Comparison of ENCODE assay signal across 11 cellular contexts in genomic region chr6:105458552-105458951, GRCh38. TPM values are rescaled to one million over a fixed set of nuclear protein-coding genes. Genes with fewer than 3 reads are reported as not detected.
DNase-seq lines count a peak whose midpoint lies in the region; ATAC-seq, FAIRE-seq and TF ChIP-seq lines count a peak whose summit lies in the region.
"Had no signal": no experiment of that assay in that cellular context is flagged by ENCODE, and none has a peak within 500 bp of the region (broad histone marks: within the 10 kb centered on the region; RNA-seq: fewer than 3 reads in every experiment).

No MANE protein-coding gene starts in this region.

- CTCF ChIA-PET in GM10248 (lab: Yijun Ruan, JAX), result interaction anchor here (0.9 to 1.3 kb wide), 6 partner anchors 8 to 765 kb away, joined by 3 to 4 read pairs (median 4); no protein-coding TSS in a partner anchor

- TF ChIP-seq CTCF in choroid plexus epithelial cell (conservative IDR thresholded peaks at IDR 0.05; ENCODE audit: low read depth, low read length) (no peak), GM10248 (IDR thresholded peaks at IDR 0.05; ENCODE audit: control extremely low read depth, extremely low read depth, low read depth, missing control alignments) (no peak)

- ATAC-seq in GM19463 (IDR thresholded peaks at IDR 0.05; ENCODE audit: unreplicated experiment), result peak; percentile 36
- ATAC-seq in HG03354 (IDR thresholded peaks at IDR 0.05; ENCODE audit: poor library complexity, severe bottlenecking, unreplicated experiment), result peak; percentile 44

- FAIRE-seq in GM12891 (lab: Jason Lieb, UNC), result peak; percentile 57

- POLR2A ChIA-PET in GM10248 (lab: Yijun Ruan, JAX), result interaction anchor here (0.7 kb wide), 1 partner anchor 35 kb away, joined by 3 read pairs; no protein-coding TSS in a partner anchor

- TF ChIP-seq POLR2A in GM12891 (IDR thresholded peaks at IDR 0.05; ENCODE audit: low read depth, low read length), result no peak

- no peak overlapping the region for H3K4me3 ChIP-seq in choroid plexus epithelial cell (ENCODE audit: low read depth, low read length)
- H3K4me3 ChIP-seq: esophagus squamous epithelium had no signal

- no peak for DNase-seq in GM12891 (ENCODE audit: insufficient read length, low spot score)
- peak; percentile 10 for DNase-seq in choroid plexus epithelial cell (ENCODE audit: low read depth)
- DNase-seq in GM10248 (ENCODE audit: extremely low spot score), result no peak
- DNase-seq in NCI-H345 (lab: John Stamatoyannopoulos, UW), result no peak
- DNase-seq in NCI-H1092 treated with DMSO at 0.1 percent for 48 hours (lab: John Stamatoyannopoulos, UW), result no peak
- DNase-seq in kidney tubule cell (ENCODE audit: low spot score), result no peak
- DNase-seq: activated CD4-positive, alpha-beta T cell treated with anti-CD3 and anti-CD28 coated beads for 4 hours; esophagus squamous epithelium; NCI-H2081 had no signal

TF ChIP-seq in GM12891, 5 proteins besides CTCF, POLR2A, EP300 and RAD21:
- TF ChIP-seq SPI1 (IDR thresholded peaks at IDR 0.05; ENCODE audit: low read depth, low read length) (0 out of 2 replicates have a peak, but pooled peaks have one; percentile 22), TAF1 (IDR thresholded peaks at IDR 0.05; ENCODE audit: low read depth, low read length) (no peak)
TF ChIP-seq in GM12891: peak in this region for 1.

RNA-seq across cellular contexts. Expression of gene PREP, which starts 55.7 kb away (rescaled TPM):
- polyA plus RNA-seq in GM12891 (2012; ENCODE audit: low read depth, missing spikeins), result 13.7 TPM
